ENCODE assay signal across 9 cellular contexts in the genomic region with DNA sequence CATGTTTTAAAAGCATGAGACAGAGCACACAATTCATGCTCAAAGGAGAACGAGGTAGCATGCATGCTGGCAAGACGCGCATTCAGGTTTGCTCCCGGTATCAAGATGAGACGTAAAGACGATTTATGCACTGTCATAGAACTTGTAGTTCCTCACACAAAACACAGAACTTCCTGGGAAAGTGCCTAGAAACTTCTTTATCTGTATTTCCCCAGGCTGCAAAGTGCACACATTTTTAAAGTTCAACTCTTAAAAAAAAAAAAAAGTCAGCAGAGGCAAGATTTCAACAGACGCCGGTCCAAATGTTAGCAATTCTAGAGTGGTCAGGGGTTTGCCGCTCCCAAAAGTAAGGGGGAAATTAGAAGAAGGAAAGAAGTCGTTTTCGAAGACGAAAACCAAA.
DNase-seq lines count a peak whose midpoint lies in the region; ATAC-seq, FAIRE-seq and TF ChIP-seq lines count a peak whose summit lies in the region.
"Had no signal": no experiment of that assay in that cellular context is flagged by ENCODE, and none has a peak within 500 bp of the region (broad histone marks: within the 10 kb centered on the region; RNA-seq: fewer than 3 reads in every experiment).

No MANE protein-coding gene starts in this region.

- WGBS in mesendoderm (ENCODE audit: extremely low coverage, insufficient coverage, low lambda C conversion rate), result no CpG with 5 or more reads among the region's 12 CpGs
- 1 to 6% methylated on average over 12 of the region's 12 CpGs for WGBS in aorta, 2 donors

- H3K27me3 Mint-ChIP-seq in MCF 10A (ENCODE audit: insufficient read depth, unreplicated experiment) (no peaks in the 10 kb centered on the region), astrocyte (ENCODE audit: low read depth, unreplicated experiment) (peaks cover 16% of the 10 kb centered on the region)

- H3K4me2 ChIP-seq in astrocyte (ENCODE audit: low read length) (peak overlapping the region; percentile 52), mesendoderm (ENCODE audit: low read length) (no peak overlapping the region)

- peak overlapping the region; percentile 30 for H3K56ac ChIP-seq in mesendoderm (ENCODE audit: low read length)

- no TSS peak for BruUV-seq in MCF 10A (replicated peaks; lab: Mats Ljungman, UMichigan)

- H2BK5ac ChIP-seq in mesendoderm (ENCODE audit: low read length), result no peak overlapping the region

- H3K36me3 ChIP-seq in breast epithelium (no peaks in the 10 kb centered on the region), astrocyte (ENCODE audit: insufficient read depth, low read length) (no peaks in the 10 kb centered on the region), mesendoderm (ENCODE audit: control insufficient read depth, insufficient read depth, low read length) (no peaks in the 10 kb centered on the region), aorta (ENCODE audit: control insufficient read depth in 1 of 2, insufficient read depth in 2 of 2, low read length in 1 of 2) (no peaks in the 10 kb centered on the region)

- H2BK15ac ChIP-seq in mesendoderm (replicated peaks; ENCODE audit: low read depth), result no peak overlapping the region

- H3K27ac ChIP-seq in breast epithelium (peak overlapping the region; percentile 57 to 83), astrocyte (ENCODE audit: low read depth, low read length) (no peak overlapping the region), mesendoderm (ENCODE audit: low read depth, low read length) (no peak overlapping the region), aorta (ENCODE audit: low read depth in 1 of 2, low read length in 2 of 2) (peak overlapping the region; percentile 98)

- FAIRE-seq in astrocyte (lab: Jason Lieb, UNC), result no peak

- H3K4ac ChIP-seq in mesendoderm (ENCODE audit: low read depth, low read length), result no peak overlapping the region

- TF ChIP-seq POLR2A in breast epithelium (IDR thresholded peaks at IDR 0.05), result no peak

- no peaks in the 10 kb centered on the region for H3K79me2 ChIP-seq in astrocyte (ENCODE audit: insufficient read depth, low read length)
- no peaks in the 10 kb centered on the region for H3K79me2 ChIP-seq in mesendoderm (ENCODE audit: control insufficient read depth, insufficient read depth, low read length)

- H3K4me1 Mint-ChIP-seq in MCF 10A (ENCODE audit: insufficient read depth, unreplicated experiment) (peaks cover 16% of the 10 kb centered on the region), astrocyte (ENCODE audit: low read depth, unreplicated experiment) (peaks cover 4% of the 10 kb centered on the region)

- POLR2A ChIA-PET in MCF 10A (lab: Yijun Ruan, JAX), result interaction anchor here (1.1 kb wide), 1 partner anchor 217 kb away, joined by 3 read pairs; no protein-coding TSS in a partner anchor

- no peak overlapping the region for H2BK120ac ChIP-seq in mesendoderm (ENCODE audit: low read depth, low read length)

- H4K20me1 ChIP-seq in astrocyte (ENCODE audit: insufficient read depth, low read length), result no peaks in the 10 kb centered on the region

- H3K27ac Mint-ChIP-seq in MCF 10A (ENCODE audit: low read depth, unreplicated experiment) (no peak overlapping the region), astrocyte (ENCODE audit: unreplicated experiment) (no peak overlapping the region)

- H3K4me3 Mint-ChIP-seq in MCF 10A (ENCODE audit: unreplicated experiment) (no peak overlapping the region), astrocyte (ENCODE audit: unreplicated experiment) (no peak overlapping the region)

- peak; percentile 6 for ATAC-seq in aorta (ENCODE audit: low FRiP score)
- ATAC-seq in HG02759 (IDR thresholded peaks at IDR 0.05; ENCODE audit: unreplicated experiment), result no peak

- peak overlapping the region; percentile 20 to 29 (median 27) for H3K4me3 ChIP-seq in breast epithelium
- no peak overlapping the region for H3K4me3 ChIP-seq in astrocyte (ENCODE audit: insufficient read depth, low read depth, low read length)
- H3K4me3 ChIP-seq in mesendoderm (ENCODE audit: low read length), result no peak overlapping the region
- H3K4me3 ChIP-seq in aorta (ENCODE audit: low read length in 2 of 2), result no peak overlapping the region

- intact Hi-C loops in breast epithelium (cut with DNase I; ENCODE audit: low total_unique reads), result no loop called here
- intact Hi-C loops in MCF 10A (cut with micrococcal nuclease), result no loop called here
- intact Hi-C loops in aorta (cut with DNase I), result loop anchor here (5.0 to 10.0 kb wide), 4 partner anchors 204 to 669 kb away; no protein-coding TSS in a partner anchor

- H2AFZ ChIP-seq in astrocyte (ENCODE audit: low read depth, low read length), result no peak overlapping the region

- no peak overlapping the region for H3K18ac ChIP-seq in mesendoderm (ENCODE audit: low read length)

- no peak for DNase-seq in breast epithelium (ENCODE audit: low spot score in 2 of 2)
- DNase-seq in MCF 10A (ENCODE audit: unreplicated experiment), result no peak
- no peak for DNase-seq in astrocyte (ENCODE audit: low read depth)
- DNase-seq in mesendoderm, result no peak
- no peak for DNase-seq in aorta
- no peak for DNase-seq in NCI-H446 (lab: John Stamatoyannopoulos, UW)
- DNase-seq in GF-D8 (lab: John Stamatoyannopoulos, UW), result no peak
- DNase-seq: NCI-H187 treated with DMSO at 0.1 percent for 48 hours had no signal

- H2AK5ac ChIP-seq in mesendoderm (ENCODE audit: low read length), result no peak overlapping the region

- H3K27me3 ChIP-seq in breast epithelium, result no peaks in the 10 kb centered on the region
- H3K27me3 ChIP-seq in astrocyte (ENCODE audit: insufficient read depth, low read length), result peaks cover 6% of the 10 kb centered on the region
- no peaks in the 10 kb centered on the region for H3K27me3 ChIP-seq in mesendoderm (ENCODE audit: insufficient read depth, low read length, poor library complexity)
- no peaks in the 10 kb centered on the region for H3K27me3 ChIP-seq in aorta (ENCODE audit: control insufficient read depth in 1 of 2, insufficient read depth in 2 of 2, low read length in 1 of 2)

- H3K4me1 ChIP-seq in breast epithelium (peaks cover 4 to 7% of the 10 kb centered on the region in 2 donors), astrocyte (ENCODE audit: insufficient read depth, low read length) (no peaks in the 10 kb centered on the region), mesendoderm (ENCODE audit: control insufficient read depth, low read depth, low read length) (peaks cover 6% of the 10 kb centered on the region), aorta (ENCODE audit: control insufficient read depth in 1 of 2, insufficient read depth in 2 of 2, low read length in 2 of 2) (peaks cover 5 to 17% of the 10 kb centered on the region in 2 donors)

- no peaks in the 10 kb centered on the region for H3K9me3 Mint-ChIP-seq in MCF 10A (ENCODE audit: unreplicated experiment)
- no peaks in the 10 kb centered on the region for H3K9me3 Mint-ChIP-seq in astrocyte (ENCODE audit: unreplicated experiment)

- no peak for TF ChIP-seq CTCF in breast epithelium (IDR thresholded peaks at IDR 0.05)
- TF ChIP-seq CTCF in MCF 10A (IDR thresholded peaks at IDR 0.05; ENCODE audit: unreplicated experiment), result no peak
- TF ChIP-seq CTCF in astrocyte (IDR thresholded peaks at IDR 0.05; ENCODE audit: insufficient read depth, low read depth, low read length), result no peak

- H4K8ac ChIP-seq in mesendoderm (ENCODE audit: low read depth, low read length), result no peak overlapping the region

- CTCF ChIA-PET in MCF 10A (lab: Yijun Ruan, JAX), result interaction anchor here (1.1 to 2.7 kb wide), 2 partner anchors 662 to 1670 kb away, joined by 3 to 10 read pairs; no protein-coding TSS in a partner anchor

- no peaks in the 10 kb centered on the region for H3K9me3 ChIP-seq in breast epithelium
- no peaks in the 10 kb centered on the region for H3K9me3 ChIP-seq in astrocyte (ENCODE audit: insufficient read depth, low read depth, low read length)
- no peaks in the 10 kb centered on the region for H3K9me3 ChIP-seq in aorta (ENCODE audit: control insufficient read depth, low read length)

- H3K9ac ChIP-seq in astrocyte (ENCODE audit: low read length) (no peak overlapping the region), mesendoderm (ENCODE audit: low read length) (no peak overlapping the region)

- H4K5ac ChIP-seq in mesendoderm (ENCODE audit: low read length), result no peak overlapping the region

- H3K36me3 Mint-ChIP-seq in MCF 10A (ENCODE audit: insufficient read depth, unreplicated experiment) (no peaks in the 10 kb centered on the region), astrocyte (ENCODE audit: low read depth, unreplicated experiment) (no peaks in the 10 kb centered on the region)

- H3K23ac ChIP-seq in mesendoderm (ENCODE audit: low read length), result no peak overlapping the region

- no peaks in the 10 kb centered on the region for H3K79me1 ChIP-seq in mesendoderm (ENCODE audit: low read length)

Comparison
In these comparisons a context has a peak if more than half of its experiments do, and no peak if none do; other contexts are left out.
1. H3K27ac ChIP-seq: peak in breast epithelium (2 of 2) and aorta (2 of 2); none in astrocyte (single experiment) and mesendoderm (single experiment).
2. H3K4me3 ChIP-seq: peak in breast epithelium (3 of 3); none in astrocyte (single experiment), mesendoderm (single experiment) and aorta (0 of 2).
3. intact Hi-C loops: an anchor here in aorta (5.0 to 10.0 kb wide); none called in breast epithelium and MCF 10A.